Comparison of ENCODE assay signal across 18 cellular contexts in genomic region chr7:12030116-12030515, GRCh38.
DNase-seq lines count a peak whose midpoint lies in the region; ATAC-seq and TF ChIP-seq lines count a peak whose summit lies in the region.
"Had no signal": no experiment of that assay in that cellular context is flagged by ENCODE, and none has a peak within 500 bp of the region (broad histone marks: within the 10 kb centered on the region; RNA-seq: fewer than 3 reads in every experiment).

No MANE protein-coding gene starts in this region.

- no peak for TF ChIP-seq CTCF in PC-9 (conservative IDR thresholded peaks at IDR 0.05)
- TF ChIP-seq CTCF in fibroblast of mammary gland (conservative IDR thresholded peaks at IDR 0.05; ENCODE audit: control insufficient read depth, insufficient read depth, low read depth, low read length) = no peak
- no peak for TF ChIP-seq CTCF in coronary artery (IDR thresholded peaks at IDR 0.05)
- TF ChIP-seq CTCF in esophagus squamous epithelium (IDR thresholded peaks at IDR 0.05) = no peak

- H3F3A ChIP-seq in PC-9 (ENCODE audit: insufficient read depth, low read depth) = no peaks in the 10 kb centered on the region

- WGBS in esophagus squamous epithelium, 2 donors = 63 to 68% methylated on average over 5 of the region's 5 CpGs
- WGBS in right cardiac atrium = 66% methylated on average over 5 of the region's 5 CpGs

- intact Hi-C loops in PC-9 (cut with micrococcal nuclease; ENCODE audit: unreplicated experiment) (no loop called here), esophagus squamous epithelium (cut with DNase I) (no loop called here), right cardiac atrium (cut with DNase I) (no loop called here)

- DNase-seq in Daoy (ENCODE audit: low read depth) (peak; percentile 2), PC-9 (no peak), fibroblast of mammary gland (ENCODE audit: low read depth) (peak; percentile 28), non-pigmented ciliary epithelial cell (ENCODE audit: low read depth) (peak; percentile 60), coronary artery (ENCODE audit: low spot score) (no peak), esophagus squamous epithelium (lab: John Stamatoyannopoulos, UW) (no peak), right cardiac atrium (no peak), SHP77 (lab: John Stamatoyannopoulos, UW) (no peak)
- DNase-seq: activated naive CD8-positive, alpha-beta T cell treated with anti-CD3 and anti-CD28 coated beads, Interleukin-2, amount 50 U/mL, for 24 hours; central memory CD4-positive, alpha-beta T cell; effector CD8-positive, alpha-beta T cell; Karpas-422; kidney; NCI-H526; stimulated activated naive B cell treated with anti-CD40 and anti-IgM and Interleukin-4, amounts not matched to agents 10 μg/mL and 1 μg/mL and 100 μg/mL, for 72 hours had no signal

- 0 out of 2 replicates have a peak, but pooled peaks cover 5% of the 10 kb centered on the region for H3K9me2 ChIP-seq in PC-9 (ENCODE audit: insufficient read depth)

- H2AFZ ChIP-seq in PC-9 = peak overlapping the region; percentile 15; the same call in 1 of the 2 replicates

- no peak overlapping the region for H3K4me2 ChIP-seq in PC-9

- no peaks in the 10 kb centered on the region for H3K79me2 ChIP-seq in PC-9 (ENCODE audit: low read depth)

- no peak for TF ChIP-seq POLR2A in esophagus squamous epithelium (IDR thresholded peaks at IDR 0.05)

- H3K27me3 ChIP-seq in PC-9 (ENCODE audit: insufficient read depth, low read depth) (no peaks in the 10 kb centered on the region), esophagus squamous epithelium (no peaks in the 10 kb centered on the region), right cardiac atrium (ENCODE audit: control insufficient read depth, insufficient read depth) (no peaks in the 10 kb centered on the region)
- H3K27me3 ChIP-seq: SJSA1, tibial nerve had no signal

- H4K20me1 ChIP-seq in PC-9 (ENCODE audit: insufficient read depth) = no peaks in the 10 kb centered on the region

- BruUV-seq in PC-9 (replicated peaks; lab: Mats Ljungman, UMichigan) = no TSS peak

- 0 out of 2 replicates have a peak, but pooled peaks cover 3% of the 10 kb centered on the region for H3K9me3 ChIP-seq in PC-9 (ENCODE audit: insufficient read depth, low read depth)
- no peaks in the 10 kb centered on the region for H3K9me3 ChIP-seq in esophagus squamous epithelium
- H3K9me3 ChIP-seq in right cardiac atrium (ENCODE audit: control insufficient read depth, low read length) = no peaks in the 10 kb centered on the region
- H3K9me3 ChIP-seq: SJSA1 had no signal

- ATAC-seq in right cardiac atrium = no peak
- ATAC-seq: activated naive CD8-positive, alpha-beta T cell treated with anti-CD3 and anti-CD28 coated beads, Interleukin-2, amount 50 U/mL, for 24 hours; natural killer cell treated with Interleukin-12 subunit alpha and Interleukin-12 subunit beta and Interleukin-15 and Interleukin-18, amount 100 ng/mL, for 72 hours; stimulated activated naive B cell treated with anti-CD40 and anti-IgM and Interleukin-4, amounts not matched to agents 10 μg/mL and 1 μg/mL and 100 μg/mL, for 72 hours had no signal

- no peak overlapping the region for H3K27ac ChIP-seq in PC-9
- H3K27ac ChIP-seq in coronary artery = no peak overlapping the region
- H3K27ac ChIP-seq in esophagus squamous epithelium = no peak overlapping the region
- no peak overlapping the region for H3K27ac ChIP-seq in right cardiac atrium (ENCODE audit: low read length)
- H3K27ac ChIP-seq: SJSA1, tibial nerve had no signal

- no peak overlapping the region for H3K4me3 ChIP-seq in PC-9
- no peak overlapping the region for H3K4me3 ChIP-seq in fibroblast of mammary gland (ENCODE audit: control insufficient read depth, low read depth, low read length)
- H3K4me3 ChIP-seq in coronary artery = no peak overlapping the region
- no peak overlapping the region for H3K4me3 ChIP-seq in esophagus squamous epithelium
- H3K4me3 ChIP-seq in right cardiac atrium (ENCODE audit: low read length) = no peak overlapping the region
- H3K4me3 ChIP-seq: SJSA1, tibial nerve had no signal

- POLR2A ChIA-PET in PC-9 (lab: Charles Lee; ENCODE audit: unreplicated experiment) = no interaction called here

- CTCF ChIA-PET in PC-9 (lab: Charles Lee) = no interaction called here

- H3K4me1 ChIP-seq in PC-9 (replicated peaks; ENCODE audit: insufficient read depth) (peaks cover 5% of the 10 kb centered on the region; the same call in 1 of the 2 replicates), esophagus squamous epithelium (no peaks in the 10 kb centered on the region), right cardiac atrium (ENCODE audit: control insufficient read depth, insufficient read depth, low read length) (no peaks in the 10 kb centered on the region)
- H3K4me1 ChIP-seq: tibial nerve had no signal

- H3K36me3 ChIP-seq in PC-9 (ENCODE audit: low read depth) = no peaks in the 10 kb centered on the region
- no peaks in the 10 kb centered on the region for H3K36me3 ChIP-seq in esophagus squamous epithelium
- H3K36me3 ChIP-seq: SJSA1, tibial nerve had no signal

Comparison
In these comparisons a context has a peak if more than half of its experiments do, and no peak if none do; other contexts are left out.
1. DNase-seq: peak in Daoy (single experiment), fibroblast of mammary gland (single experiment) and non-pigmented ciliary epithelial cell (single experiment); none in PC-9 (0 of 2), coronary artery (single experiment), esophagus squamous epithelium (single experiment), right cardiac atrium (0 of 3) and SHP77 (0 of 2).